21 cellular contexts compared by ENCODE assay signal in the genomic region with DNA sequence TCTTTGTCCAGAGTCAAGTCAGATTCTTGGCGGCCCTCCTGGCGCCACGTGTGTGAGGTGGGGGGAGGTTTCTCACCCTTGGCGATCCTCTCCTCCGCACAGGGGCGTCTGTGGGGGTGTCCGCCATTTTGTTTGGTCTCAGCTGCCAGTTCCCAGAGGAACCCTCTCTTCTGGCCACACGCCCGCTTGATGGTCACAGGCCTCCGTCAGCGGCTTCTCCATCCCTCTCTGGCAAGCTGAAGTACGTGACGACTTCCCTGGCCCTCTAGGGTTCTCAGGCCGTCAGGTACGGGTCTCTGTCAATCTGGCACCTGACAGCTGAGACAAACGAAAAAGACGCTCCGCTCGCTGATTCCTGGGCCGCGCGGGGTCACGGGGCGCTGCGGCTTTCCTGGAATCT.
"Had no signal": no experiment of that assay in that cellular context is flagged by ENCODE, and none has a peak within 500 bp of the region (broad histone marks: within the 10 kb centered on the region; RNA-seq: fewer than 3 reads in every experiment).

No MANE protein-coding gene starts in this region.

- DNase-seq: effector memory CD8-positive, alpha-beta T cell; esophagus squamous epithelium; foreskin melanocyte; heart left ventricle; hippocampal formation; kidney glomerular epithelial cell; naive thymus-derived CD4-positive, alpha-beta T cell; nephron progenitor cell; small intestine; stimulated activated CD4-positive, alpha-beta T cell treated with anti-CD3 and anti-CD28 coated beads, Interleukin-4, amount 100 ng/mL, for 1 hour; stimulated activated CD8-positive, alpha-beta memory T cell treated with anti-CD3 and anti-CD28 coated beads, Interleukin-4, amount 100 ng/mL, for 48 hours; stimulated activated naive CD8-positive, alpha-beta T cell treated with anti-CD3 and anti-CD28 coated beads, Interleukin-15, Interleukin-2, amounts not matched to agents 100 U/mL and 50 U/mL, for 24 hours; tibial artery; uterus had no signal

- H3K36me3 Mint-ChIP-seq: stimulated activated effector memory CD8-positive, alpha-beta T cell treated with anti-CD3 and anti-CD28 coated beads, Interleukin-12 subunit alpha, Interleukin-12 subunit beta, amount 100 ng/mL, for 72 hours had no signal

- H3K27ac ChIP-seq: epithelial cell of prostate, esophagus squamous epithelium, heart left ventricle, neutrophil, right atrium auricular region, suprapubic skin, tibial artery, upper lobe of left lung, uterus had no signal

- H3K4me3 Mint-ChIP-seq: dendritic cell treated with granulocyte-macrophage colony-stimulating factor and Interleukin-4, amounts not matched to agents 40 ng/mL and 50 ng/mL, for 4 days; effector memory CD8-positive, alpha-beta T cell; naive thymus-derived CD4-positive, alpha-beta T cell; nephron progenitor cell; stimulated activated effector memory CD8-positive, alpha-beta T cell treated with anti-CD3 and anti-CD28 coated beads, Interleukin-12 subunit alpha, Interleukin-12 subunit beta, amount 100 ng/mL, for 72 hours had no signal

- H3K4me1 Mint-ChIP-seq: naive thymus-derived CD4-positive, alpha-beta T cell; nephron progenitor cell; stimulated activated effector memory CD8-positive, alpha-beta T cell treated with anti-CD3 and anti-CD28 coated beads, Interleukin-12 subunit alpha, Interleukin-12 subunit beta, amount 100 ng/mL, for 72 hours had no signal

- H3K4me3 ChIP-seq: esophagus squamous epithelium, right atrium auricular region, suprapubic skin, tibial artery, upper lobe of left lung, uterus had no signal

- H3K9me3 ChIP-seq: right atrium auricular region, suprapubic skin, tibial artery, upper lobe of left lung, uterus had no signal

- H3K27ac Mint-ChIP-seq: dendritic cell treated with granulocyte-macrophage colony-stimulating factor and Interleukin-4, amounts not matched to agents 40 ng/mL and 50 ng/mL, for 4 days; effector memory CD8-positive, alpha-beta T cell; naive thymus-derived CD4-positive, alpha-beta T cell; nephron progenitor cell; stimulated activated effector memory CD8-positive, alpha-beta T cell treated with anti-CD3 and anti-CD28 coated beads, Interleukin-12 subunit alpha, Interleukin-12 subunit beta, amount 100 ng/mL, for 72 hours had no signal

- H3K27me3 ChIP-seq: esophagus squamous epithelium, heart left ventricle, neutrophil, right atrium auricular region, suprapubic skin, tibial artery, upper lobe of left lung, uterus had no signal

- H3K27me3 Mint-ChIP-seq: dendritic cell treated with granulocyte-macrophage colony-stimulating factor and Interleukin-4, amounts not matched to agents 40 ng/mL and 50 ng/mL, for 4 days; effector memory CD8-positive, alpha-beta T cell had no signal

- H3K36me3 ChIP-seq: esophagus squamous epithelium, heart left ventricle, neutrophil, right atrium auricular region, suprapubic skin, tibial artery, upper lobe of left lung, uterus had no signal

- H3K4me1 ChIP-seq: esophagus squamous epithelium, heart left ventricle, suprapubic skin, upper lobe of left lung, uterus had no signal

- ATAC-seq: effector memory CD8-positive, alpha-beta T cell; heart left ventricle; naive thymus-derived CD4-positive, alpha-beta T cell; stimulated activated effector memory CD8-positive, alpha-beta T cell treated with anti-CD3 and anti-CD28 coated beads, Interleukin-12 subunit alpha, Interleukin-12 subunit beta, amount 100 ng/mL, for 72 hours; stimulated activated naive CD8-positive, alpha-beta T cell treated with anti-CD3 and anti-CD28 coated beads, Interleukin-15, Interleukin-2, amounts not matched to agents 100 U/mL and 50 U/mL, for 24 hours had no signal
